ENCODE assay signal across 25 cellular contexts in genomic region chr18:48730010-48730409, GRCh38.
"Had no signal": no experiment of that assay in that cellular context is flagged by ENCODE, and none has a peak within 500 bp of the region (broad histone marks: within the 10 kb centered on the region; RNA-seq: fewer than 3 reads in every experiment).

No MANE protein-coding gene starts in this region.

- H2AFZ ChIP-seq: parathyroid adenoma had no signal

- H3K27ac ChIP-seq: body of pancreas, colonic mucosa, heart left ventricle, parathyroid adenoma, psoas muscle, stomach had no signal

- H3K9ac ChIP-seq: parathyroid adenoma had no signal

- H3K27me3 ChIP-seq: body of pancreas, colonic mucosa, heart left ventricle, sigmoid colon, stomach, tibial artery had no signal

- H3K9me3 ChIP-seq: body of pancreas, colonic mucosa, sigmoid colon, tibial artery had no signal

- H3K4me1 ChIP-seq: body of pancreas, colonic mucosa, parathyroid adenoma had no signal

- ATAC-seq: activated CD8-positive, alpha-beta T cell treated with anti-CD3 and anti-CD28 coated beads for 36 hours; activated naive CD8-positive, alpha-beta T cell treated with anti-CD3 and anti-CD28 coated beads, Interleukin-2, amount 50 U/mL, for 24 hours; body of pancreas; heart left ventricle; naive thymus-derived CD4-positive, alpha-beta T cell; psoas muscle; stimulated activated naive B cell treated with anti-CD40 and anti-IgM and Interleukin-4, amounts not matched to agents 10 μg/mL and 1 μg/mL and 100 μg/mL, for 72 hours had no signal

- H3K4me3 ChIP-seq: body of pancreas, colonic mucosa, heart left ventricle, psoas muscle, sigmoid colon, stomach, tibial artery had no signal

- DNase-seq: activated CD4-positive, alpha-beta T cell treated with anti-CD3 and anti-CD28 coated beads, Interleukin-2, amount 10 ng/mL, durations not matched to agents 7 days and 5 days; activated CD4-positive, CD25-positive, alpha-beta regulatory T cell treated with anti-CD3 and anti-CD28 coated beads, Interleukin-2, amount 50 U/mL, for 72 hours; activated CD8-positive, alpha-beta T cell treated with anti-CD3 and anti-CD28 coated beads for 36 hours; activated naive CD8-positive, alpha-beta T cell treated with anti-CD3 and anti-CD28 coated beads, Interleukin-2, amount 50 U/mL, for 24 hours; activated T-cell treated with anti-CD3 and anti-CD28 coated beads, Interleukin-2, amount 50 U/mL, for 48 hours; body of pancreas; colonic mucosa; foreskin fibroblast; hypothalamus; immature natural killer cell; midbrain; naive thymus-derived CD4-positive, alpha-beta T cell; nucleus accumbens; psoas muscle; sigmoid colon; small intestine; stimulated activated CD4-positive, alpha-beta T cell treated with anti-CD3 and anti-CD28 coated beads, Interleukin-1b, Interleukin-23, amount 100 ng/mL, for 48 hours; stimulated activated CD4-positive, alpha-beta T cell treated with anti-CD3 and anti-CD28 coated beads, Interleukin-4, amount 100 ng/mL, for 4 hours; stimulated activated CD8-positive, alpha-beta memory T cell treated with anti-CD3 and anti-CD28 coated beads, Interleukin-4, amount 100 ng/mL, for 48 hours; stimulated activated naive B cell treated with anti-CD40 and anti-IgM and Interleukin-4, amounts not matched to agents 10 μg/mL and 1 μg/mL and 100 μg/mL, for 72 hours; stomach; T-helper 2 cell; tibial artery had no signal

- H3K79me2 ChIP-seq: parathyroid adenoma had no signal

- H3K36me3 ChIP-seq: colonic mucosa, heart left ventricle, sigmoid colon, tibial artery had no signal
